Comparison of ENCODE assay signal across 8 cellular contexts in the genomic region with DNA sequence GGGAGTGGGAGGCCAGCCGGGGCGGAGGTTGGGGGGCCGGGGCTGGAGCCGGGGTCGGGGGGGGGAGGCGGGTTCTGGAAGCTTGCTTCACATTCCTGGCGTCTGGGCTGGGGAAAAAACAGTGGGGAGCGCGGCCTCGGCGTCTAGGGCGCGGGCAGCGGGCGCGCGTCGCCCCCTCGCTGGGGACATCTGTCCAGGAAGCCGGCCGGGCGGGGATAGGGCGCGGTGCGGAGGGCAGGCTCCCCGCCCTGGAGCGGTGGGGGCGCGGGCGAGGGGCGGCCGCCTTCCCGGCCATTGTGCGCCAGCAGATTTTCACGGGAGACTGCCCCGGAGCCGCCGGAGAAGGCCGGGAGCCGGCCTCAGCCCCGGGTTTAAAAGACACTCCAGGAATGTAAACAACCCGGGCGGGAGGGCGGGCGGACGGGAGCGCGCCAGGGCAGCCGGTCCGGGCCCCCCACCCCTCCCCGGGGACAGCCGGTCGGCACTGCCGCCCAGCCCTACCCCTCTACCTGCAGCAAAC.
A peak's percentile ranks its signal among the peaks of the same experiment; 100 is the strongest.
DNase-seq lines count a peak whose midpoint lies in the region; ATAC-seq and TF ChIP-seq lines count a peak whose summit lies in the region.

No MANE protein-coding gene starts in this region.

- ATAC-seq in stimulated activated effector memory CD8-positive, alpha-beta T cell treated with anti-CD3 and anti-CD28 coated beads, Interleukin-12 subunit alpha, Interleukin-12 subunit beta, amount 100 ng/mL, for 72 hours, result no peak
- ATAC-seq in GM21423 (IDR thresholded peaks at IDR 0.05; ENCODE audit: unreplicated experiment), result no peak
- ATAC-seq in HG02973 (IDR thresholded peaks at IDR 0.05; ENCODE audit: unreplicated experiment), result no peak

- peak overlapping the region; percentile 97 for H3K4me3 ChIP-seq in AG09309 (ENCODE audit: control insufficient read depth, low read depth, low read length)
- peak overlapping the region; percentile 89 for H3K4me3 ChIP-seq in HUES48 (ENCODE audit: low read depth, low read length)

- no peak for DNase-seq in AG09309 (ENCODE audit: low read depth)
- peak; percentile 58 to 67 for DNase-seq in T47D (ENCODE audit: low read depth in 1 of 2, low spot score in 1 of 2)
- DNase-seq in islet precursor cell, result peak; percentile 64
- no peak for DNase-seq in stimulated activated effector memory CD8-positive, alpha-beta T cell treated with anti-CD3 and anti-CD28 coated beads, Interleukin-12 subunit alpha, Interleukin-12 subunit beta, amount 100 ng/mL, for 72 hours (ENCODE audit: low spot score in 2 of 2)
- no peak for DNase-seq in SKM-1 treated with dmso at 0.1 percent for 144 hours (lab: John Stamatoyannopoulos, UW; ENCODE audit: unreplicated experiment)

- peak overlapping the region; percentile 68 for H3K27ac ChIP-seq in HUES48 (ENCODE audit: low read depth, low read length)

- no peaks in the 10 kb centered on the region for H3K9me3 ChIP-seq in HUES48 (ENCODE audit: control insufficient read depth, insufficient read depth, low read length)

- peak overlapping the region; percentile 75 for H3K4me3 Mint-ChIP-seq in stimulated activated effector memory CD8-positive, alpha-beta T cell treated with anti-CD3 and anti-CD28 coated beads, Interleukin-12 subunit alpha, Interleukin-12 subunit beta, amount 100 ng/mL, for 72 hours

- H3K4me1 Mint-ChIP-seq in stimulated activated effector memory CD8-positive, alpha-beta T cell treated with anti-CD3 and anti-CD28 coated beads, Interleukin-12 subunit alpha, Interleukin-12 subunit beta, amount 100 ng/mL, for 72 hours, result peaks cover 38% of the 10 kb centered on the region

- H3K9me3 Mint-ChIP-seq in stimulated activated effector memory CD8-positive, alpha-beta T cell treated with anti-CD3 and anti-CD28 coated beads, Interleukin-12 subunit alpha, Interleukin-12 subunit beta, amount 100 ng/mL, for 72 hours, result no peaks in the 10 kb centered on the region

- TF ChIP-seq CTCF in AG09309 (IDR thresholded peaks at IDR 0.05; ENCODE audit: control insufficient read depth, insufficient read depth, low read depth, low read length, missing control alignments), result no peak

- H3K9ac ChIP-seq in HUES48 (ENCODE audit: low read depth, low read length), result no peak overlapping the region; the same call in 1 of the 2 replicates

- peak overlapping the region; percentile 83 for H3K27ac Mint-ChIP-seq in stimulated activated effector memory CD8-positive, alpha-beta T cell treated with anti-CD3 and anti-CD28 coated beads, Interleukin-12 subunit alpha, Interleukin-12 subunit beta, amount 100 ng/mL, for 72 hours

- in situ Hi-C loops in T47D (cut with HindIII; ENCODE audit: low pct_unique_long_range_greater_than_20kb, low sequenced_read_pairs), result no loop called here

- peaks cover 6% of the 10 kb centered on the region for H3K36me3 Mint-ChIP-seq in stimulated activated effector memory CD8-positive, alpha-beta T cell treated with anti-CD3 and anti-CD28 coated beads, Interleukin-12 subunit alpha, Interleukin-12 subunit beta, amount 100 ng/mL, for 72 hours

- H3K4me1 ChIP-seq in HUES48 (ENCODE audit: control insufficient read depth, insufficient read depth, low read length), result peaks cover 43% of the 10 kb centered on the region

- peaks cover 12% of the 10 kb centered on the region; the same call in 1 of the 2 replicates for H3K27me3 ChIP-seq in HUES48 (ENCODE audit: control insufficient read depth, insufficient read depth, low read length)

- H3K36me3 ChIP-seq in HUES48 (ENCODE audit: control insufficient read depth, insufficient read depth, low read length), result no peaks in the 10 kb centered on the region

Comparison
In these comparisons a context has a peak if more than half of its experiments do, and no peak if none do; other contexts are left out.
1. DNase-seq: peak in T47D (2 of 2) and islet precursor cell (single experiment); none in AG09309 (single experiment), stimulated activated effector memory CD8-positive, alpha-beta T cell treated with anti-CD3 and anti-CD28 coated beads, Interleukin-12 subunit alpha, Interleukin-12 subunit beta, amount 100 ng/mL, for 72 hours (0 of 2) and SKM-1 treated with dmso at 0.1 percent for 144 hours (single experiment).